In the genomic region with DNA sequence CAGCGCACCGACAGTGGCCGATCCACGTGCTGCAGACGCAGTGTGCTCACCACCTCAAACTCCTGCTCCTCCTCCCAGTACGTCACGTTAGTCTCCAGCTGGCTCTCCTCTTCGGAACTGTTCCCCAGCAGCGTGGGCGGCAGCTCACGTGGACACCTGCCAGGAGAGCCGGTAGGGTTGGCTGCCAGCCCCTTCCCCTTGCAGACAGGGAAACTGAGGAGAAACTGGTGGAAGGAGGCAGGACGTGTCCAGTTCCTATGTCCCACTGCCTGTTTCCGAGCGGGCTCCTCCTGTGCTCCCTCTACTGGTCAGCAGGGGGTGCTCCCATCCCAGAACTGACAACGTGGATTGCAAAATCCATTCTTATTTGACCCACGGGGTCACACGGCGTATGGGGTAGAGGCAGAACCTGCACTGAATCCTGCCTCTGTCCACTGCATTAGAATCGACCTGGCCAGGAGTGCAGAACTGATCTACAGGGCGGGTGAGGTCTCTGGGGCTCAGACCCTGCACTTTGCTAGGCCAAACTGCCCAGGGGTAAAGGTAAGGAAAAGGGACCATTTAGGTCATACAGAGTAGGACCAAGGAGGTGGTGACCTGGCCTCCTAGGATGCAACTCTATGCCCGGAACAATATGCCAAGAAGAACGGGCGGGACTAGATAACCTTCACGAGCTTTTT, we compare ENCODE assay signal across 1 cellular context.
TF ChIP-seq lines count a peak whose summit lies in the region.

No MANE protein-coding gene starts in this region.

TF ChIP-seq in GM12878, 131 proteins besides CTCF, POLR2A, EP300 and RAD21 (continues in another document):
- TF ChIP-seq, protein P1, sequence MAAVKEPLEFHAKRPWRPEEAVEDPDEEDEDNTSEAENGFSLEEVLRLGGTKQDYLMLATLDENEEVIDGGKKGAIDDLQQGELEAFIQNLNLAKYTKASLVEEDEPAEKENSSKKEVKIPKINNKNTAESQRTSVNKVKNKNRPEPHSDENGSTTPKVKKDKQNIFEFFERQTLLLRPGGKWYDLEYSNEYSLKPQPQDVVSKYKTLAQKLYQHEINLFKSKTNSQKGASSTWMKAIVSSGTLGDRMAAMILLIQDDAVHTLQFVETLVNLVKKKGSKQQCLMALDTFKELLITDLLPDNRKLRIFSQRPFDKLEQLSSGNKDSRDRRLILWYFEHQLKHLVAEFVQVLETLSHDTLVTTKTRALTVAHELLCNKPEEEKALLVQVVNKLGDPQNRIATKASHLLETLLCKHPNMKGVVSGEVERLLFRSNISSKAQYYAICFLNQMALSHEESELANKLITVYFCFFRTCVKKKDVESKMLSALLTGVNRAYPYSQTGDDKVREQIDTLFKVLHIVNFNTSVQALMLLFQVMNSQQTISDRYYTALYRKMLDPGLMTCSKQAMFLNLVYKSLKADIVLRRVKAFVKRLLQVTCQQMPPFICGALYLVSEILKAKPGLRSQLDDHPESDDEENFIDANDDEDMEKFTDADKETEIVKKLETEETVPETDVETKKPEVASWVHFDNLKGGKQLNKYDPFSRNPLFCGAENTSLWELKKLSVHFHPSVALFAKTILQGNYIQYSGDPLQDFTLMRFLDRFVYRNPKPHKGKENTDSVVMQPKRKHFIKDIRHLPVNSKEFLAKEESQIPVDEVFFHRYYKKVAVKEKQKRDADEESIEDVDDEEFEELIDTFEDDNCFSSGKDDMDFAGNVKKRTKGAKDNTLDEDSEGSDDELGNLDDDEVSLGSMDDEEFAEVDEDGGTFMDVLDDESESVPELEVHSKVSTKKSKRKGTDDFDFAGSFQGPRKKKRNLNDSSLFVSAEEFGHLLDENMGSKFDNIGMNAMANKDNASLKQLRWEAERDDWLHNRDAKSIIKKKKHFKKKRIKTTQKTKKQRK (IDR thresholded peaks at IDR 0.05; ENCODE audit: low read depth, low read length) = no peak
- TF ChIP-seq PAX8 (IDR thresholded peaks at IDR 0.05) = no peak
- TF ChIP-seq CHD4 (IDR thresholded peaks at IDR 0.05) = no peak
- TF ChIP-seq PAX5 (IDR thresholded peaks at IDR 0.05; ENCODE audit: borderline replicate concordance, low read depth, low read length) = no peak
- TF ChIP-seq HDGF (IDR thresholded peaks at IDR 0.05) = no peak
- TF ChIP-seq NFIC (IDR thresholded peaks at IDR 0.05; ENCODE audit: low read depth, low read length) = no peak
- TF ChIP-seq, protein P2, sequence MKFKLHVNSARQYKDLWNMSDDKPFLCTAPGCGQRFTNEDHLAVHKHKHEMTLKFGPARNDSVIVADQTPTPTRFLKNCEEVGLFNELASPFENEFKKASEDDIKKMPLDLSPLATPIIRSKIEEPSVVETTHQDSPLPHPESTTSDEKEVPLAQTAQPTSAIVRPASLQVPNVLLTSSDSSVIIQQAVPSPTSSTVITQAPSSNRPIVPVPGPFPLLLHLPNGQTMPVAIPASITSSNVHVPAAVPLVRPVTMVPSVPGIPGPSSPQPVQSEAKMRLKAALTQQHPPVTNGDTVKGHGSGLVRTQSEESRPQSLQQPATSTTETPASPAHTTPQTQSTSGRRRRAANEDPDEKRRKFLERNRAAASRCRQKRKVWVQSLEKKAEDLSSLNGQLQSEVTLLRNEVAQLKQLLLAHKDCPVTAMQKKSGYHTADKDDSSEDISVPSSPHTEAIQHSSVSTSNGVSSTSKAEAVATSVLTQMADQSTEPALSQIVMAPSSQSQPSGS (IDR thresholded peaks at IDR 0.05; ENCODE audit: low read length) = no peak
- no peak for TF ChIP-seq LARP7 (IDR thresholded peaks at IDR 0.05)
- no peak for TF ChIP-seq TCF7 (IDR thresholded peaks at IDR 0.05; ENCODE audit: borderline replicate concordance)
- no peak for TF ChIP-seq FOS (IDR thresholded peaks at IDR 0.05; ENCODE audit: borderline replicate concordance, extremely low read depth, insufficient read length)
- no peak for TF ChIP-seq NR2C2 (IDR thresholded peaks at IDR 0.05; ENCODE audit: borderline replicate concordance, control insufficient read depth, insufficient read length, low read depth)
- no peak for TF ChIP-seq NFXL1 (IDR thresholded peaks at IDR 0.05; ENCODE audit: borderline replicate concordance)
- TF ChIP-seq, protein P3, sequence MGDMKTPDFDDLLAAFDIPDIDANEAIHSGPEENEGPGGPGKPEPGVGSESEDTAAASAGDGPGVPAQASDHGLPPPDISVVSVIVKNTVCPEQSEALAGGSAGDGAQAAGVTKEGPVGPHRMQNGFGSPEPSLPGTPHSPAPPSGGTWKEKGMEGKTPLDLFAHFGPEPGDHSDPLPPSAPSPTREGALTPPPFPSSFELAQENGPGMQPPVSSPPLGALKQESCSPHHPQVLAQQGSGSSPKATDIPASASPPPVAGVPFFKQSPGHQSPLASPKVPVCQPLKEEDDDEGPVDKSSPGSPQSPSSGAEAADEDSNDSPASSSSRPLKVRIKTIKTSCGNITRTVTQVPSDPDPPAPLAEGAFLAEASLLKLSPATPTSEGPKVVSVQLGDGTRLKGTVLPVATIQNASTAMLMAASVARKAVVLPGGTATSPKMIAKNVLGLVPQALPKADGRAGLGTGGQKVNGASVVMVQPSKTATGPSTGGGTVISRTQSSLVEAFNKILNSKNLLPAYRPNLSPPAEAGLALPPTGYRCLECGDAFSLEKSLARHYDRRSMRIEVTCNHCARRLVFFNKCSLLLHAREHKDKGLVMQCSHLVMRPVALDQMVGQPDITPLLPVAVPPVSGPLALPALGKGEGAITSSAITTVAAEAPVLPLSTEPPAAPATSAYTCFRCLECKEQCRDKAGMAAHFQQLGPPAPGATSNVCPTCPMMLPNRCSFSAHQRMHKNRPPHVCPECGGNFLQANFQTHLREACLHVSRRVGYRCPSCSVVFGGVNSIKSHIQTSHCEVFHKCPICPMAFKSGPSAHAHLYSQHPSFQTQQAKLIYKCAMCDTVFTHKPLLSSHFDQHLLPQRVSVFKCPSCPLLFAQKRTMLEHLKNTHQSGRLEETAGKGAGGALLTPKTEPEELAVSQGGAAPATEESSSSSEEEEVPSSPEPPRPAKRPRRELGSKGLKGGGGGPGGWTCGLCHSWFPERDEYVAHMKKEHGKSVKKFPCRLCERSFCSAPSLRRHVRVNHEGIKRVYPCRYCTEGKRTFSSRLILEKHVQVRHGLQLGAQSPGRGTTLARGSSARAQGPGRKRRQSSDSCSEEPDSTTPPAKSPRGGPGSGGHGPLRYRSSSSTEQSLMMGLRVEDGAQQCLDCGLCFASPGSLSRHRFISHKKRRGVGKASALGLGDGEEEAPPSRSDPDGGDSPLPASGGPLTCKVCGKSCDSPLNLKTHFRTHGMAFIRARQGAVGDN (IDR thresholded peaks at IDR 0.05) = no peak
- TF ChIP-seq POLR2AphosphoS5 (IDR thresholded peaks at IDR 0.05; ENCODE audit: low read length) = no peak
- 0 out of 2 replicates have a peak, but pooled peaks have one; percentile 15 for TF ChIP-seq CREB1 (IDR thresholded peaks at IDR 0.05; ENCODE audit: low read depth)
- no peak for TF ChIP-seq CBFB (IDR thresholded peaks at IDR 0.05; ENCODE audit: low read depth)
- TF ChIP-seq, protein P4, sequence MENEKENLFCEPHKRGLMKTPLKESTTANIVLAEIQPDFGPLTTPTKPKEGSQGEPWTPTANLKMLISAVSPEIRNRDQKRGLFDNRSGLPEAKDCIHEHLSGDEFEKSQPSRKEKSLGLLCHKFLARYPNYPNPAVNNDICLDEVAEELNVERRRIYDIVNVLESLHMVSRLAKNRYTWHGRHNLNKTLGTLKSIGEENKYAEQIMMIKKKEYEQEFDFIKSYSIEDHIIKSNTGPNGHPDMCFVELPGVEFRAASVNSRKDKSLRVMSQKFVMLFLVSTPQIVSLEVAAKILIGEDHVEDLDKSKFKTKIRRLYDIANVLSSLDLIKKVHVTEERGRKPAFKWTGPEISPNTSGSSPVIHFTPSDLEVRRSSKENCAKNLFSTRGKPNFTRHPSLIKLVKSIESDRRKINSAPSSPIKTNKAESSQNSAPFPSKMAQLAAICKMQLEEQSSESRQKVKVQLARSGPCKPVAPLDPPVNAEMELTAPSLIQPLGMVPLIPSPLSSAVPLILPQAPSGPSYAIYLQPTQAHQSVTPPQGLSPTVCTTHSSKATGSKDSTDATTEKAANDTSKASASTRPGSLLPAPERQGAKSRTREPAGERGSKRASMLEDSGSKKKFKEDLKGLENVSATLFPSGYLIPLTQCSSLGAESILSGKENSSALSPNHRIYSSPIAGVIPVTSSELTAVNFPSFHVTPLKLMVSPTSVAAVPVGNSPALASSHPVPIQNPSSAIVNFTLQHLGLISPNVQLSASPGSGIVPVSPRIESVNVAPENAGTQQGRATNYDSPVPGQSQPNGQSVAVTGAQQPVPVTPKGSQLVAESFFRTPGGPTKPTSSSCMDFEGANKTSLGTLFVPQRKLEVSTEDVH (IDR thresholded peaks at IDR 0.05; ENCODE audit: low read depth, partially characterized antibody) = no peak
- no peak for TF ChIP-seq NBN (IDR thresholded peaks at IDR 0.05)
- TF ChIP-seq, protein P5, sequence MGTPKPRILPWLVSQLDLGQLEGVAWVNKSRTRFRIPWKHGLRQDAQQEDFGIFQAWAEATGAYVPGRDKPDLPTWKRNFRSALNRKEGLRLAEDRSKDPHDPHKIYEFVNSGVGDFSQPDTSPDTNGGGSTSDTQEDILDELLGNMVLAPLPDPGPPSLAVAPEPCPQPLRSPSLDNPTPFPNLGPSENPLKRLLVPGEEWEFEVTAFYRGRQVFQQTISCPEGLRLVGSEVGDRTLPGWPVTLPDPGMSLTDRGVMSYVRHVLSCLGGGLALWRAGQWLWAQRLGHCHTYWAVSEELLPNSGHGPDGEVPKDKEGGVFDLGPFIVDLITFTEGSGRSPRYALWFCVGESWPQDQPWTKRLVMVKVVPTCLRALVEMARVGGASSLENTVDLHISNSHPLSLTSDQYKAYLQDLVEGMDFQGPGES (IDR thresholded peaks at IDR 0.05) = no peak
- no peak for TF ChIP-seq MYB (IDR thresholded peaks at IDR 0.05; ENCODE audit: borderline replicate concordance, low read depth, low read length)
- TF ChIP-seq WRNIP1 (IDR thresholded peaks at IDR 0.05; ENCODE audit: borderline replicate concordance, low read depth, low read length) = no peak
- no peak for TF ChIP-seq FOXK2 (IDR thresholded peaks at IDR 0.05)
- TF ChIP-seq MXI1 (IDR thresholded peaks at IDR 0.05; ENCODE audit: low read depth, low read length) = no peak
- TF ChIP-seq YBX1 (IDR thresholded peaks at IDR 0.05) = no peak
- TF ChIP-seq HDAC2 (IDR thresholded peaks at IDR 0.05) = no peak
- TF ChIP-seq, protein P6, sequence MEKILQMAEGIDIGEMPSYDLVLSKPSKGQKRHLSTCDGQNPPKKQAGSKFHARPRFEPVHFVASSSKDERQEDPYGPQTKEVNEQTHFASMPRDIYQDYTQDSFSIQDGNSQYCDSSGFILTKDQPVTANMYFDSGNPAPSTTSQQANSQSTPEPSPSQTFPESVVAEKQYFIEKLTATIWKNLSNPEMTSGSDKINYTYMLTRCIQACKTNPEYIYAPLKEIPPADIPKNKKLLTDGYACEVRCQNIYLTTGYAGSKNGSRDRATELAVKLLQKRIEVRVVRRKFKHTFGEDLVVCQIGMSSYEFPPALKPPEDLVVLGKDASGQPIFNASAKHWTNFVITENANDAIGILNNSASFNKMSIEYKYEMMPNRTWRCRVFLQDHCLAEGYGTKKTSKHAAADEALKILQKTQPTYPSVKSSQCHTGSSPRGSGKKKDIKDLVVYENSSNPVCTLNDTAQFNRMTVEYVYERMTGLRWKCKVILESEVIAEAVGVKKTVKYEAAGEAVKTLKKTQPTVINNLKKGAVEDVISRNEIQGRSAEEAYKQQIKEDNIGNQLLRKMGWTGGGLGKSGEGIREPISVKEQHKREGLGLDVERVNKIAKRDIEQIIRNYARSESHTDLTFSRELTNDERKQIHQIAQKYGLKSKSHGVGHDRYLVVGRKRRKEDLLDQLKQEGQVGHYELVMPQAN (conservative IDR thresholded peaks at IDR 0.05) = no peak
- TF ChIP-seq JUNB (IDR thresholded peaks at IDR 0.05) = no peak
- TF ChIP-seq ZNF274 (IDR thresholded peaks at IDR 0.05; ENCODE audit: insufficient read depth, insufficient read length) = no peak
- TF ChIP-seq, protein P7, sequence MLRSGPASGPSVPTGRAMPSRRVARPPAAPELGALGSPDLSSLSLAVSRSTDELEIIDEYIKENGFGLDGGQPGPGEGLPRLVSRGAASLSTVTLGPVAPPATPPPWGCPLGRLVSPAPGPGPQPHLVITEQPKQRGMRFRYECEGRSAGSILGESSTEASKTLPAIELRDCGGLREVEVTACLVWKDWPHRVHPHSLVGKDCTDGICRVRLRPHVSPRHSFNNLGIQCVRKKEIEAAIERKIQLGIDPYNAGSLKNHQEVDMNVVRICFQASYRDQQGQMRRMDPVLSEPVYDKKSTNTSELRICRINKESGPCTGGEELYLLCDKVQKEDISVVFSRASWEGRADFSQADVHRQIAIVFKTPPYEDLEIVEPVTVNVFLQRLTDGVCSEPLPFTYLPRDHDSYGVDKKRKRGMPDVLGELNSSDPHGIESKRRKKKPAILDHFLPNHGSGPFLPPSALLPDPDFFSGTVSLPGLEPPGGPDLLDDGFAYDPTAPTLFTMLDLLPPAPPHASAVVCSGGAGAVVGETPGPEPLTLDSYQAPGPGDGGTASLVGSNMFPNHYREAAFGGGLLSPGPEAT (IDR thresholded peaks at IDR 0.05; ENCODE audit: low read depth) = no peak
- TF ChIP-seq, protein P8, sequence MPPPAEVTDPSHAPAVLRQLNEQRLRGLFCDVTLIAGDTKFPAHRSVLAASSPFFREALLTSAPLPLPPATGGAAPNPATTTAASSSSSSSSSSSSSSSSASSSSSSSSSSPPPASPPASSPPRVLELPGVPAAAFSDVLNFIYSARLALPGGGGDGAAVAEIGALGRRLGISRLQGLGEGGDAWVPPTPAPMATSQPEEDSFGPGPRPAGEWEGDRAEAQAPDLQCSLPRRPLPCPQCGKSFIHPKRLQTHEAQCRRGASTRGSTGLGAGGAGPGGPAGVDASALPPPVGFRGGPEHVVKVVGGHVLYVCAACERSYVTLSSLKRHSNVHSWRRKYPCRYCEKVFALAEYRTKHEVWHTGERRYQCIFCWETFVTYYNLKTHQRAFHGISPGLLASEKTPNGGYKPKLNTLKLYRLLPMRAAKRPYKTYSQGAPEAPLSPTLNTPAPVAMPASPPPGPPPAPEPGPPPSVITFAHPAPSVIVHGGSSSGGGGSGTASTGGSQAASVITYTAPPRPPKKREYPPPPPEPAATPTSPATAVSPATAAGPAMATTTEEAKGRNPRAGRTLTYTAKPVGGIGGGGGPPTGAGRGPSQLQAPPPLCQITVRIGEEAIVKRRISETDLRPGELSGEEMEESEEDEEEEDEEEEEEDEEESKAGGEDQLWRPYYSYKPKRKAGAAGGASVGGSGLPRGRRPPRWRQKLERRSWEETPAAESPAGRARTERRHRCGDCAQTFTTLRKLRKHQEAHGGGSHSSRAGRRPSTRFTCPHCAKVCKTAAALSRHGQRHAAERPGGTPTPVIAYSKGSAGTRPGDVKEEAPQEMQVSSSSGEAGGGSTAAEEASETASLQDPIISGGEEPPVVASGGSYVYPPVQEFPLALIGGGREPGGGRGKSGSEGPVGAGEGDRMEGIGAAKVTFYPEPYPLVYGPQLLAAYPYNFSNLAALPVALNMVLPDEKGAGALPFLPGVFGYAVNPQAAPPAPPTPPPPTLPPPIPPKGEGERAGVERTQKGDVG (CRISPR knock-in tag; IDR thresholded peaks at IDR 0.05) = no peak
- TF ChIP-seq NR2C1 (IDR thresholded peaks at IDR 0.05) = peak; percentile 25; the same call in 1 of the 2 replicates
- no peak for TF ChIP-seq GABPA (IDR thresholded peaks at IDR 0.05; ENCODE audit: low read depth)
- peak; percentile 67; the same call in 1 of the 2 replicates for TF ChIP-seq YY1 (IDR thresholded peaks at IDR 0.05; ENCODE audit: low read depth, low read length)
- no peak for TF ChIP-seq RELA (IDR thresholded peaks at IDR 0.05; ENCODE audit: borderline replicate concordance, partially characterized antibody)
- no peak for TF ChIP-seq MEF2A (IDR thresholded peaks at IDR 0.05; ENCODE audit: insufficient read depth, low read depth, low read length)
